In genomic region chr22:45150139-45150538, GRCh38 we compare ENCODE assay signal across 15 cellular contexts. TPM values are rescaled to one million over a fixed set of nuclear protein-coding genes. Genes with fewer than 3 reads are reported as not detected.
DNase-seq lines count a peak whose midpoint lies in the region; ATAC-seq and TF ChIP-seq lines count a peak whose summit lies in the region.
"Had no signal": no experiment of that assay in that cellular context is flagged by ENCODE, and none has a peak within 500 bp of the region (broad histone marks: within the 10 kb centered on the region; RNA-seq: fewer than 3 reads in every experiment).

No MANE protein-coding gene starts in this region.

- H3K4me1 ChIP-seq in mucosa of descending colon (ENCODE audit: low read depth) (peaks cover 4% of the 10 kb centered on the region), esophagus muscularis mucosa (no peaks in the 10 kb centered on the region)

- peak; percentile 10 for DNase-seq in AG20443 (ENCODE audit: low spot score)
- DNase-seq in HFFc6 = no peak
- DNase-seq in fibroblast of gingiva (ENCODE audit: low read depth) = peak; percentile 43
- no peak for DNase-seq in mucosa of descending colon
- DNase-seq in activated effector memory CD4-positive, alpha-beta T cell treated with Interleukin-2 at 50 U/mL for 16 hours = no peak
- DNase-seq in esophagus muscularis mucosa (ENCODE audit: extremely low spot score) = no peak
- DNase-seq in superior temporal gyrus (ENCODE audit: extremely low spot score) = no peak
- DNase-seq: DMS79, H7, NCI-H1105 treated with DMSO at 0.1 percent for 48 hours, NCI-H1694, NCI-H2081 treated with DMSO at 0.1 percent for 48 hours, NCI-H446 treated with DMSO at 0.1 percent for 48 hours, Right ventricle myocardium superior had no signal

- 92% methylated on average over 2 of the region's 2 CpGs for WGBS in esophagus muscularis mucosa

- H3K4me3 Mint-ChIP-seq in HFFc6 = no peak overlapping the region; the same call in 1 of the 2 replicates

- H3K4me3 ChIP-seq in mucosa of descending colon (no peak overlapping the region), esophagus muscularis mucosa (no peak overlapping the region)

- no peak for TF ChIP-seq CTCF in HFFc6 (IDR thresholded peaks at IDR 0.05)
- TF ChIP-seq CTCF in mucosa of descending colon (IDR thresholded peaks at IDR 0.05) = no peak
- TF ChIP-seq CTCF in esophagus muscularis mucosa (IDR thresholded peaks at IDR 0.05) = no peak

- no peak for TF ChIP-seq EP300 in esophagus muscularis mucosa (IDR thresholded peaks at IDR 0.05)

- H3K27ac ChIP-seq in esophagus muscularis mucosa (replicated peaks in 1 of 4) = no peak overlapping the region
- H3K27ac ChIP-seq: C4-2B had no signal

- H3K9me3 ChIP-seq in mucosa of descending colon (no peaks in the 10 kb centered on the region), esophagus muscularis mucosa (no peaks in the 10 kb centered on the region)

- H3K36me3 ChIP-seq in mucosa of descending colon (ENCODE audit: low read depth) (no peaks in the 10 kb centered on the region), esophagus muscularis mucosa (peaks cover 0 to 21% (median 5%) of the 10 kb centered on the region in 4 donors)

- TF ChIP-seq POLR2A in esophagus muscularis mucosa (IDR thresholded peaks at IDR 0.05; ENCODE audit: low read depth) = no peak

- H3K36me3 Mint-ChIP-seq in HFFc6 (ENCODE audit: low read depth) = peaks cover 22% of the 10 kb centered on the region

- H3K4me1 Mint-ChIP-seq in HFFc6 (ENCODE audit: low read depth) = peaks cover 33% of the 10 kb centered on the region

- H3K9me3 Mint-ChIP-seq in HFFc6 = no peaks in the 10 kb centered on the region

- H3K27me3 Mint-ChIP-seq in HFFc6 (ENCODE audit: insufficient read depth) = peaks cover 2% of the 10 kb centered on the region

- intact Hi-C loops in mucosa of descending colon (cut with DNase I, micrococcal nuclease) (no loop called here), esophagus muscularis mucosa (cut with DNase I) (no loop called here)

- no peaks in the 10 kb centered on the region for H3K27me3 ChIP-seq in esophagus muscularis mucosa

- peak overlapping the region; percentile 65 for H3K27ac Mint-ChIP-seq in HFFc6

- peak; percentile 73 for ATAC-seq in mucosa of descending colon

RNA-seq across cellular contexts. Expression of gene NUP50, which starts 13.6 kb away (rescaled TPM):
- 10 to 100 TPM; 44.3 to 63.0 (median 56.6) TPM for total RNA-seq in HFFc6 (2021; fragmentation: NEBNext Ultra II Directional; extraction: Animal tissue kit (Norgen Biotek cat#: 25700))
- total RNA-seq in mucosa of descending colon (10 to 100 TPM; 42.5 to 80.7 (median 65.7) TPM), esophagus muscularis mucosa (10 to 100 TPM; 22.7 to 40.3 (median 30.0) TPM)

Comparison
In these comparisons a context has a peak if more than half of its experiments do, and no peak if none do; other contexts are left out.
1. DNase-seq: peak in AG20443 (single experiment) and fibroblast of gingiva (single experiment); none in HFFc6 (single experiment), mucosa of descending colon (0 of 3), activated effector memory CD4-positive, alpha-beta T cell treated with Interleukin-2 at 50 U/mL for 16 hours (single experiment), esophagus muscularis mucosa (single experiment) and superior temporal gyrus (single experiment).